In genomic region chr20:50681359-50682064, GRCh38 we compare ENCODE assay signal across 1 cellular context.
A peak's percentile ranks its signal among the peaks of the same experiment; 100 is the strongest.
TF ChIP-seq lines count a peak whose summit lies in the region.

No MANE protein-coding gene starts in this region.

TF ChIP-seq in K562, 482 proteins besides CTCF, POLR2A, EP300 and RAD21 (continued from another document):
- TF ChIP-seq ZBTB11 (CRISPR knock-in tag; IDR thresholded peaks at IDR 0.05) (peak in 1 of 3 experiments; percentile 69; a peak in 2 of 6 replicates), ZNF318 (IDR thresholded peaks at IDR 0.05; ENCODE audit: borderline replicate concordance in 1 of 2, low read depth in 1 of 2) (no peak)
